Comparison of ENCODE assay signal across 20 cellular contexts in the genomic region with DNA sequence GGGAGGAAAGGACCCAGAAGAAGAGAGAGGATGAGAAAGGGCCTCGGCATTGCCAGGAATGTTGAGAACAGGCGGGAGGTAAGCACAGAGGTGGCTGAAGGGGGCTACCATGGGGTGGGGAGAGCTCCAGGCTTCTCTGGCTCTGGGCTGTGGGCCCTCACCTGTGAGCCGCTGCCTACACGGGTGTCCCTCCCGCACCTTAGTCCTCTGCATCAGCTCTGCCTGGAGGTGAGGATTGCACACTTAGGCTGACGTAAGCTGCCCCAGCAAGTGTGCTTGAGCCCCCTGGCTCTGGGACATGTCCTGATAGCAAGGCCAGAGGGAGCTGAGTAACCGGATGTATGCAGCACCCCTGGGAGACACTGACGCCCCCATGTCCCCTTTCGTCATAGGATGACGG.
"Had no signal": no experiment of that assay in that cellular context is flagged by ENCODE, and none has a peak within 500 bp of the region (broad histone marks: within the 10 kb centered on the region; RNA-seq: fewer than 3 reads in every experiment).

No MANE protein-coding gene starts in this region.

- H3K36me3 ChIP-seq: left ventricle myocardium inferior, ovary, right lobe of liver, thyroid gland had no signal

- H3K9me3 Mint-ChIP-seq: activated CD4-positive, alpha-beta memory T cell treated with anti-CD3 and anti-CD28 coated beads, Interleukin-2, amount 10 ng/mL, durations not matched to agents 7 days and 5 days; activated naive CD4-positive, alpha-beta T cell treated with anti-CD3 and anti-CD28 coated beads for 36 hours; activated T-helper 1 cell treated with anti-CD3 and anti-CD28 coated beads, Interleukin-12 subunit alpha, Interleukin-12 subunit beta, Interleukin-2, Interleukin-4 antibody, amounts not matched to agents 30 ng/mL and 10 ng/mL and 1 ng/mL, durations not matched to agents 14 hours and 24 hours and 36 hours; endodermal cell; memory B cell; naive B cell; neural crest cell had no signal

- H3K36me3 Mint-ChIP-seq: memory B cell, naive B cell had no signal

- H3K27me3 ChIP-seq: body of pancreas, ovary, right lobe of liver, thyroid gland had no signal

- H3K9me3 ChIP-seq: body of pancreas, left ventricle myocardium inferior, mucosa of descending colon, ovary, right lobe of liver, thyroid gland had no signal

- H3K27ac Mint-ChIP-seq: activated CD4-positive, alpha-beta memory T cell treated with anti-CD3 and anti-CD28 coated beads, Interleukin-2, amount 10 ng/mL, durations not matched to agents 7 days and 5 days; activated naive CD4-positive, alpha-beta T cell treated with anti-CD3 and anti-CD28 coated beads for 36 hours; activated T-helper 1 cell treated with anti-CD3 and anti-CD28 coated beads, Interleukin-12 subunit alpha, Interleukin-12 subunit beta, Interleukin-2, Interleukin-4 antibody, amounts not matched to agents 30 ng/mL and 10 ng/mL and 1 ng/mL, durations not matched to agents 14 hours and 24 hours and 36 hours; endodermal cell; memory B cell; naive B cell had no signal

- H3K4me1 Mint-ChIP-seq: activated CD4-positive, alpha-beta memory T cell treated with anti-CD3 and anti-CD28 coated beads, Interleukin-2, amount 10 ng/mL, durations not matched to agents 7 days and 5 days; memory B cell; naive B cell; neural crest cell had no signal

- H3K4me1 ChIP-seq: body of pancreas, left ventricle myocardium inferior, right lobe of liver, thyroid gland had no signal

- H3K4me2 ChIP-seq: smooth muscle cell had no signal

- H3K4me3 ChIP-seq: body of pancreas, dorsolateral prefrontal cortex, left ventricle myocardium inferior, mucosa of descending colon, ovary, right lobe of liver, smooth muscle cell, thyroid gland had no signal

- DNase-seq: activated CD4-positive, alpha-beta memory T cell treated with anti-CD3 and anti-CD28 coated beads, Interleukin-2, amount 10 ng/mL, durations not matched to agents 7 days and 5 days; activated CD4-positive, alpha-beta T cell treated with anti-CD3 and anti-CD28 coated beads for 48 hours; activated CD4-positive, CD25-positive, alpha-beta regulatory T cell; activated naive CD4-positive, alpha-beta T cell treated with anti-CD3 and anti-CD28 coated beads for 36 hours; body of pancreas; endodermal cell; left ventricle myocardium inferior; mucosa of descending colon; naive B cell; ovary; right lobe of liver; stimulated activated CD4-positive, alpha-beta T cell treated with anti-CD3 and anti-CD28 coated beads, Interleukin-4, amount 100 ng/mL, for 1 hour; T1000; thyroid gland had no signal

- ATAC-seq: body of pancreas, mucosa of descending colon, SK-N-SH treated with all-trans-retinoic acid at 6 μM for 48 hours had no signal

- H3K4me3 Mint-ChIP-seq: activated CD4-positive, alpha-beta memory T cell treated with anti-CD3 and anti-CD28 coated beads, Interleukin-2, amount 10 ng/mL, durations not matched to agents 7 days and 5 days; activated naive CD4-positive, alpha-beta T cell treated with anti-CD3 and anti-CD28 coated beads for 36 hours; activated T-helper 1 cell treated with anti-CD3 and anti-CD28 coated beads, Interleukin-12 subunit alpha, Interleukin-12 subunit beta, Interleukin-2, Interleukin-4 antibody, amounts not matched to agents 30 ng/mL and 10 ng/mL and 1 ng/mL, durations not matched to agents 14 hours and 24 hours and 36 hours; endodermal cell; memory B cell; naive B cell; neural crest cell had no signal

- H3K27ac ChIP-seq: body of pancreas, dorsolateral prefrontal cortex, left ventricle myocardium inferior, ovary, right lobe of liver, thyroid gland had no signal
